28 cellular contexts compared by ENCODE assay signal in the genomic region with DNA sequence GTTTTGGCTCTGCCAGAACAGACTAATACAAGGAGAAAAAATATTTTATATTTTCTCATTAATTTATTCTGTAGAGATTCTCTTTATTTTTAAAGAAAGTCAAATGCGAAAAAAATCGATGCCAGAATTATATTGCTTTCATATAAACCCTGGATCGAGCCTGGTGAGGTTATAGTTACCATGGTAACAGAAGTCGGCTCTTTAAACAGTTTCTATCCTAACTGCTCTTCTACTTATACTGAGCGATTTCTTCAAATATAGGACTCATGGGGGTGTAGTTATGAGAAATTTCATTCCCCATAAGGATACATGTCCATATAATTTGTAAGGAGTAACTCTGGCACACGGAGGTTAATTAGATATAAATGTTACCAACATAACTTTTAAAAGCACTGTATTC.
"Had no signal": no experiment of that assay in that cellular context is flagged by ENCODE, and none has a peak within 500 bp of the region (broad histone marks: within the 10 kb centered on the region; RNA-seq: fewer than 3 reads in every experiment).

No MANE protein-coding gene starts in this region.

- H2AFZ ChIP-seq: hepatocyte had no signal

- H3K4me1 ChIP-seq: colonic mucosa, esophagus muscularis mucosa, esophagus squamous epithelium, foreskin keratinocyte, gastrocnemius medialis, gastroesophageal sphincter, heart left ventricle, heart right ventricle had no signal

- FAIRE-seq: endometrium, endothelial cell of umbilical vein, frontal cortex had no signal

- H3K4me3 ChIP-seq: colonic mucosa, coronary artery, dorsolateral prefrontal cortex, esophagus muscularis mucosa, esophagus squamous epithelium, gastrocnemius medialis, gastroesophageal sphincter, heart left ventricle, heart right ventricle, hepatocyte had no signal

- ATAC-seq: effector memory CD8-positive, alpha-beta T cell; esophagus mucosa; foreskin keratinocyte; gastrocnemius medialis; gastroesophageal sphincter; heart left ventricle; heart right ventricle had no signal

- H3K4me2 ChIP-seq: hepatocyte had no signal

- H3K79me2 ChIP-seq: hepatocyte had no signal

- H3K27me3 ChIP-seq: colonic mucosa, esophagus muscularis mucosa, esophagus squamous epithelium, foreskin keratinocyte, gastrocnemius medialis, gastroesophageal sphincter, heart left ventricle, heart right ventricle, hepatocyte had no signal

- H3K36me3 ChIP-seq: colonic mucosa, esophagus muscularis mucosa, esophagus squamous epithelium, gastrocnemius medialis, gastroesophageal sphincter, heart left ventricle, heart right ventricle had no signal

- DNase-seq: colonic mucosa; cortex of kidney; dermis blood vessel endothelial cell; dorsolateral prefrontal cortex; effector CD4-positive, alpha-beta T cell; effector CD8-positive, alpha-beta T cell; effector memory CD4-positive, alpha-beta T cell; effector memory CD8-positive, alpha-beta T cell; endodermal cell; erythroblast; esophagus squamous epithelium; foreskin fibroblast; foreskin keratinocyte; foreskin melanocyte; gastrocnemius medialis; glutamatergic neuron; head of caudate nucleus; heart left ventricle; heart right ventricle had no signal

- H3K9me3 ChIP-seq: colonic mucosa, esophagus muscularis mucosa, esophagus squamous epithelium, gastrocnemius medialis, gastroesophageal sphincter, heart left ventricle had no signal

- H3K27ac ChIP-seq: colonic mucosa, coronary artery, dorsolateral prefrontal cortex, epithelial cell of prostate, esophagus muscularis mucosa, esophagus squamous epithelium, foreskin keratinocyte, gastrocnemius medialis, gastroesophageal sphincter, heart left ventricle, heart right ventricle, hepatocyte had no signal
